Comparison of ENCODE assay signal across 11 cellular contexts in genomic region chr12:75656650-75657049, GRCh38.
A peak's percentile ranks its signal among the peaks of the same experiment; 100 is the strongest.
DNase-seq lines count a peak whose midpoint lies in the region; ATAC-seq and TF ChIP-seq lines count a peak whose summit lies in the region.
"Had no signal": no experiment of that assay in that cellular context is flagged by ENCODE, and none has a peak within 500 bp of the region (broad histone marks: within the 10 kb centered on the region; RNA-seq: fewer than 3 reads in every experiment).

No MANE protein-coding gene starts in this region.

- peak overlapping the region; percentile 51 for H3K27ac ChIP-seq in mesenchymal stem cell (ENCODE audit: low read length, poor library complexity, severe bottlenecking)
- H3K27ac ChIP-seq: thyroid gland had no signal

- peak overlapping the region; percentile 27 for H2AK5ac ChIP-seq in mesenchymal stem cell (ENCODE audit: low read length, severe bottlenecking)

- WGBS in mesenchymal stem cell = 9% methylated on average over 1 of the region's 1 CpG

- peak overlapping the region in 1 of 2 experiments; percentile 96 for H2BK12ac ChIP-seq in mesenchymal stem cell (ENCODE audit: low read length in 2 of 2)

- no peak overlapping the region for H3K23ac ChIP-seq in mesenchymal stem cell (ENCODE audit: low read length in 2 of 2)

- peak; percentile 61 for DNase-seq in Caki2 (ENCODE audit: low read depth)
- DNase-seq in LoVo (ENCODE audit: low spot score) = peak; percentile 96
- DNase-seq in choroid plexus epithelial cell (ENCODE audit: low read depth) = peak; percentile 85
- peak; percentile 80 for DNase-seq in mesenchymal stem cell
- DNase-seq in COLO829 (ENCODE audit: low spot score) = no peak
- DNase-seq in NCI-H1417 (lab: John Stamatoyannopoulos, UW) = no peak
- DNase-seq: NCI-H1436, occipital lobe, thyroid gland had no signal

- H3K9ac ChIP-seq in mesenchymal stem cell (ENCODE audit: low read length) = no peak overlapping the region

- peak overlapping the region; percentile 59 for H2BK5ac ChIP-seq in mesenchymal stem cell (ENCODE audit: low read depth, low read length, poor library complexity, severe bottlenecking)

- H3K4me1 ChIP-seq in mesenchymal stem cell (ENCODE audit: control insufficient read depth, insufficient read depth, low read depth, low read length) = peaks cover 7% of the 10 kb centered on the region
- H3K4me1 ChIP-seq: thyroid gland had no signal

- H2BK15ac ChIP-seq in mesenchymal stem cell (ENCODE audit: low read depth, poor library complexity, severe bottlenecking) = no peak overlapping the region

- no peak overlapping the region for H4K91ac ChIP-seq in mesenchymal stem cell (ENCODE audit: low read length)

- in situ Hi-C loops in Caki2 (cut with HindIII; ENCODE audit: low pct_unique_long_range_greater_than_20kb, low sequenced_read_pairs) = no loop called here

- peak overlapping the region in 1 of 2 experiments; percentile 46 for H3K18ac ChIP-seq in mesenchymal stem cell (ENCODE audit: low read depth in 1 of 2, low read length in 2 of 2)

- no peak overlapping the region for H4K8ac ChIP-seq in mesenchymal stem cell (ENCODE audit: low read length)

- ATAC-seq in GM18907 (IDR thresholded peaks at IDR 0.05; ENCODE audit: unreplicated experiment) (no peak), HG02759 (IDR thresholded peaks at IDR 0.05; ENCODE audit: unreplicated experiment) (no peak)

- H3K9me3 ChIP-seq in mesenchymal stem cell (ENCODE audit: control insufficient read depth, low read length) = no peaks in the 10 kb centered on the region
- H3K9me3 ChIP-seq: thyroid gland had no signal

- no peaks in the 10 kb centered on the region for H3K79me1 ChIP-seq in mesenchymal stem cell (replicated peaks; ENCODE audit: low read length, poor library complexity, severe bottlenecking)

- H3K14ac ChIP-seq in mesenchymal stem cell (ENCODE audit: low read length in 2 of 2) = peak overlapping the region in 1 of 2 experiments; percentile 86

- no peak overlapping the region for H3K4ac ChIP-seq in mesenchymal stem cell (ENCODE audit: low read depth in 1 of 2, low read length in 2 of 2)

- H3K4me3 ChIP-seq in choroid plexus epithelial cell (ENCODE audit: low read depth, low read length) (no peak overlapping the region), mesenchymal stem cell (ENCODE audit: insufficient read depth in 1 of 2, low read depth in 1 of 2, low read length in 2 of 2) (no peak overlapping the region)
- H3K4me3 ChIP-seq: thyroid gland had no signal

- TF ChIP-seq CTCF in choroid plexus epithelial cell (conservative IDR thresholded peaks at IDR 0.05; ENCODE audit: low read depth, low read length) = no peak

- H3K27me3 ChIP-seq in mesenchymal stem cell (ENCODE audit: control insufficient read depth in 1 of 2, insufficient read depth in 1 of 2, low read length in 2 of 2) = no peaks in the 10 kb centered on the region
- H3K27me3 ChIP-seq: thyroid gland had no signal

- H3K4me2 ChIP-seq in mesenchymal stem cell (ENCODE audit: low read length, poor library complexity, severe bottlenecking) = no peak overlapping the region

- H2AFZ ChIP-seq in mesenchymal stem cell (ENCODE audit: low read depth, low read length) = no peak overlapping the region

- H2BK120ac ChIP-seq in mesenchymal stem cell (ENCODE audit: low read depth, low read length) = no peak overlapping the region

- no peaks in the 10 kb centered on the region for H3K36me3 ChIP-seq in mesenchymal stem cell (ENCODE audit: control insufficient read depth in 1 of 2, insufficient read depth in 2 of 2, low read depth in 1 of 2, low read length in 2 of 2)
- H3K36me3 ChIP-seq: thyroid gland had no signal

Comparison
In these comparisons a context has a peak if more than half of its experiments do, and no peak if none do; other contexts are left out.
1. DNase-seq: peak in Caki2 (single experiment), LoVo (single experiment), choroid plexus epithelial cell (single experiment) and mesenchymal stem cell (single experiment); none in COLO829 (single experiment) and NCI-H1417 (0 of 3).